ENCODE assay signal across 21 cellular contexts in the genomic region with DNA sequence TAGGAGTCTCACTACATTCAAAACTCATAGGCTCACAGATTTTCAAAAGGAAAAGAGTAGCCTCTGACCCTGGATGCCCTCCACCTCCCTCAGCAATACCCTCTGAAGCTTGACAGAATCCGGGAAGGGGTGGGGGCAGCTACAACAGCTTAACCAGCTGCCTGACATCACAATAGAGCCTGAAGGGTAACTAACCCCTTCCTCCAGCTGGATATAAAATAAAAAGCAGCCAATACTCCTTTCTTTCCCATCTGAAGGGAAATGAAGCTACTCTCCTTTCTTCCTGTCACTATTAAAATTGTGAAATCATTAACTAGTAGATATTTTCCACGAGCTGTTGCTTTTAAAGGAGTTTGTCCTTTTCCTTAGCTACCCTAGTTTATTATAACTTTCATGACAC. TPM values are rescaled to one million over a fixed set of nuclear protein-coding genes. Genes with fewer than 3 reads are reported as not detected.
A peak's percentile ranks its signal among the peaks of the same experiment; 100 is the strongest.
DNase-seq lines count a peak whose midpoint lies in the region; ATAC-seq, FAIRE-seq and TF ChIP-seq lines count a peak whose summit lies in the region.
"Had no signal": no experiment of that assay in that cellular context is flagged by ENCODE, and none has a peak within 500 bp of the region (broad histone marks: within the 10 kb centered on the region; RNA-seq: fewer than 3 reads in every experiment).

No MANE protein-coding gene starts in this region.

- TF ChIP-seq POLR2A in HepG2 (IDR thresholded peaks at IDR 0.05; ENCODE audit: insufficient read depth in 1 of 2, low read depth in 2 of 2, low read length in 2 of 2), result no peak

- POLR2A ChIA-PET in MCF 10A (lab: Yijun Ruan, JAX), result interaction anchor here (2.1 to 2.9 kb wide), 3 partner anchors 17 to 24 kb away, joined by 9 to 17 read pairs (median 12); a partner anchor contains a TSS
- POLR2A ChIA-PET in HepG2 (lab: Yijun Ruan, JAX), result interaction anchor here (1.4 kb wide), 2 partner anchors 16 to 24 kb away, joined by 3 read pairs; a partner anchor contains a TSS

- TF ChIP-seq EP300 in HepG2 (IDR thresholded peaks at IDR 0.05; ENCODE audit: low read depth in 2 of 2, low read length in 2 of 2) (no peak), HepG2 (CRISPR knock-in tag; IDR thresholded peaks at IDR 0.05; ENCODE audit: borderline replicate concordance) (no peak)

- CTCF ChIA-PET in MCF 10A (lab: Yijun Ruan, JAX), result interaction anchor here (0.6 to 1.9 kb wide), 7 partner anchors 17 to 1500 kb away, joined by 3 to 15 read pairs (median 3); no protein-coding TSS in a partner anchor
- CTCF ChIA-PET in mammary epithelial cell (lab: Charles Lee; ENCODE audit: low non-redundant PET), result no interaction called here
- CTCF ChIA-PET in HepG2 (lab: Yijun Ruan, JAX; ENCODE audit: low intra/inter-chr PET ratio, low total read pairs), result no interaction called here

- H3K27ac ChIP-seq in mammary epithelial cell (ENCODE audit: insufficient read depth, low read depth, low read length) (no peak overlapping the region), epithelial cell of prostate (peak overlapping the region; percentile 34), HepG2 (ENCODE audit: extremely low read length, insufficient read depth, low read length) (no peak overlapping the region)
- H3K27ac ChIP-seq: parathyroid adenoma, suprapubic skin had no signal

- intact Hi-C loops in MCF 10A (cut with micrococcal nuclease), result no loop called here
- intact Hi-C loops in mammary epithelial cell (cut with micrococcal nuclease), result no loop called here
- intact Hi-C loops in HepG2 (cut with micrococcal nuclease; ENCODE audit: unreplicated experiment), result no loop called here
- intact Hi-C loops in posterior cingulate gyrus (cut with DNase I), result no loop called here

- H4K20me1 ChIP-seq in mammary epithelial cell (ENCODE audit: insufficient read depth, low read length) (peaks cover 5% of the 10 kb centered on the region), HepG2 (ENCODE audit: insufficient read depth, low read length) (peaks cover 11% of the 10 kb centered on the region)

- dilution Hi-C loops in mammary epithelial cell (cut with HindIII; ENCODE audit: low sequenced_read_pairs), result no loop called here

- H3K4me3 Mint-ChIP-seq in MCF 10A (ENCODE audit: unreplicated experiment) (no peak overlapping the region), type B pancreatic cell (peak overlapping the region; percentile 7)
- H3K4me3 Mint-ChIP-seq: CD14-positive monocyte; effector memory CD8-positive, alpha-beta T cell had no signal

- H2AFZ ChIP-seq in mammary epithelial cell (ENCODE audit: low read depth, low read length) (no peak overlapping the region), HepG2 (ENCODE audit: low read length) (no peak overlapping the region)
- H2AFZ ChIP-seq: parathyroid adenoma had no signal

- no peak for TF ChIP-seq RAD21 in HepG2 (CRISPR knock-in tag; IDR thresholded peaks at IDR 0.05)

- H3K9ac ChIP-seq in mammary epithelial cell (ENCODE audit: insufficient read depth, low read length), result no peak overlapping the region
- H3K9ac ChIP-seq in HepG2 (ENCODE audit: insufficient read depth, low read depth, low read length), result no peak overlapping the region
- H3K9ac ChIP-seq: parathyroid adenoma had no signal

- H3K9me3 Mint-ChIP-seq in MCF 10A (ENCODE audit: unreplicated experiment) (no peaks in the 10 kb centered on the region), type B pancreatic cell (no peaks in the 10 kb centered on the region)
- H3K9me3 Mint-ChIP-seq: effector memory CD8-positive, alpha-beta T cell had no signal

- peaks cover 39% of the 10 kb centered on the region for H3K4me1 Mint-ChIP-seq in MCF 10A (ENCODE audit: insufficient read depth, unreplicated experiment)
- peaks cover 23% of the 10 kb centered on the region for H3K4me1 Mint-ChIP-seq in type B pancreatic cell (ENCODE audit: unreplicated experiment)

- H3K4me2 ChIP-seq in mammary epithelial cell (ENCODE audit: insufficient read depth, low read depth, low read length) (no peak overlapping the region), HepG2 (ENCODE audit: low read depth, low read length) (no peak overlapping the region)

- H3K9me3 ChIP-seq in mammary epithelial cell (replicated peaks; ENCODE audit: insufficient read depth, low read length) (no peaks in the 10 kb centered on the region), HepG2 (ENCODE audit: low read length) (no peaks in the 10 kb centered on the region)
- H3K9me3 ChIP-seq: left lung, MG63, suprapubic skin had no signal

- no peaks in the 10 kb centered on the region for H3K36me3 ChIP-seq in mammary epithelial cell (ENCODE audit: insufficient read depth, low read length)
- H3K36me3 ChIP-seq in HepG2 (replicated peaks in 1 of 2; ENCODE audit: control insufficient read depth in 1 of 2, insufficient read depth in 2 of 2, low read length in 2 of 2), result no peaks in the 10 kb centered on the region
- H3K36me3 ChIP-seq: left lung, MG63, suprapubic skin had no signal

- no peaks in the 10 kb centered on the region for H3K27me3 ChIP-seq in mammary epithelial cell (ENCODE audit: insufficient read depth, low read length)
- no peaks in the 10 kb centered on the region for H3K27me3 ChIP-seq in HepG2 (ENCODE audit: control insufficient read depth in 1 of 2, insufficient read depth in 2 of 2, low read length in 2 of 2)
- H3K27me3 ChIP-seq: left lung, MG63, suprapubic skin had no signal

- H3K27ac Mint-ChIP-seq in MCF 10A (ENCODE audit: low read depth, unreplicated experiment) (peak overlapping the region; percentile 27), type B pancreatic cell (peak overlapping the region; percentile 64)
- H3K27ac Mint-ChIP-seq: effector memory CD8-positive, alpha-beta T cell had no signal

- H3K36me3 Mint-ChIP-seq in MCF 10A (ENCODE audit: insufficient read depth, unreplicated experiment), result no peaks in the 10 kb centered on the region
- peaks cover 4% of the 10 kb centered on the region for H3K36me3 Mint-ChIP-seq in type B pancreatic cell
- H3K36me3 Mint-ChIP-seq: CD14-positive monocyte had no signal

- TF ChIP-seq CTCF in MCF 10A (IDR thresholded peaks at IDR 0.05; ENCODE audit: unreplicated experiment) (no peak), mammary epithelial cell (conservative IDR thresholded peaks at IDR 0.05 in 1 of 2, IDR thresholded peaks at IDR 0.05 in 1 of 2; ENCODE audit: extremely low read depth in 1 of 2, insufficient read depth in 1 of 2, low read depth in 1 of 2, low read length in 2 of 2) (no peak), HepG2 (CRISPR knock-in tag; IDR thresholded peaks at IDR 0.05) (no peak), type B pancreatic cell (conservative IDR thresholded peaks at IDR 0.05) (no peak)

- H3K4me3 ChIP-seq in mammary epithelial cell (replicated peaks in 1 of 3; ENCODE audit: insufficient read depth in 1 of 3, low read depth in 2 of 3, low read length in 3 of 3), result no peak overlapping the region
- H3K4me3 ChIP-seq in HepG2 (replicated peaks in 1 of 3; ENCODE audit: insufficient read depth in 1 of 3, low read depth in 2 of 3, low read length in 3 of 3), result no peak overlapping the region
- H3K4me3 ChIP-seq: left lung, MG63, suprapubic skin had no signal

- DNase-seq in MCF 10A (ENCODE audit: unreplicated experiment) (no peak), mammary epithelial cell (no peak), epithelial cell of prostate (ENCODE audit: low read depth, low spot score) (no peak), HepG2 (ENCODE audit: low spot score) (no peak), type B pancreatic cell (ENCODE audit: extremely low spot score, unreplicated experiment) (no peak), GM19238 (ENCODE audit: insufficient read length, low spot score) (no peak), iPS-NIHi11 (ENCODE audit: low spot score) (no peak), posterior cingulate gyrus (no peak)
- DNase-seq: 8988T; activated CD4-positive, alpha-beta T cell treated with anti-CD3 and anti-CD28 coated beads, Interleukin-2, amount 50 U/mL, for 1 hour; amniotic stem cell; effector memory CD8-positive, alpha-beta T cell; GOT3; left lung; MG63; NCI-H1436 treated with DMSO at 0.1 percent for 48 hours; NCI-H774; stimulated activated CD8-positive, alpha-beta memory T cell treated with anti-CD3 and anti-CD28 coated beads, Interleukin-4, amount 100 ng/mL, for 48 hours had no signal

- peaks cover 39% of the 10 kb centered on the region for H3K4me1 ChIP-seq in mammary epithelial cell (ENCODE audit: insufficient read depth, low read length)
- H3K4me1 ChIP-seq in HepG2 (ENCODE audit: insufficient read depth, low read length), result peaks cover 40% of the 10 kb centered on the region
- H3K4me1 ChIP-seq: parathyroid adenoma had no signal

- FAIRE-seq in HepG2 (lab: Jason Lieb, UNC), result no peak

- no peaks in the 10 kb centered on the region for H3K27me3 Mint-ChIP-seq in MCF 10A (ENCODE audit: insufficient read depth, unreplicated experiment)
- H3K27me3 Mint-ChIP-seq in type B pancreatic cell, result no peaks in the 10 kb centered on the region
- H3K27me3 Mint-ChIP-seq: effector memory CD8-positive, alpha-beta T cell had no signal

- in situ Hi-C loops in mammary epithelial cell (cut with MboI; ENCODE audit: low sequenced_read_pairs in 2 of 2) (no loop called here), HepG2 (cut with HindIII; ENCODE audit: extremely low pct_ligation_motif_present, low pct_unique_long_range_greater_than_20kb) (no loop called here)

- ATAC-seq in HepG2, result no peak
- ATAC-seq: effector memory CD8-positive, alpha-beta T cell; left lung had no signal

- 53% methylated on average over 2 of the region's 2 CpGs for WGBS in mammary epithelial cell (ENCODE audit: low coverage, missing lambda C conversion rate)
- WGBS in HepG2 (ENCODE audit: low lambda C conversion rate), result 76% methylated on average over 2 of the region's 2 CpGs

- BruUV-seq in MCF 10A (replicated peaks; lab: Mats Ljungman, UMichigan) (no TSS peak), mammary epithelial cell (replicated peaks; lab: Mats Ljungman, UMichigan) (no TSS peak), HepG2 (replicated peaks; lab: Mats Ljungman, UMichigan) (no TSS peak)

- H3K79me2 ChIP-seq in mammary epithelial cell (ENCODE audit: insufficient read depth, low read length) (peaks cover 97% of the 10 kb centered on the region), HepG2 (ENCODE audit: insufficient read depth, low read length) (peaks cover 95% of the 10 kb centered on the region)

RNA-seq across cellular contexts. Expression of a gene that starts 24.0 kb away (rescaled TPM):
- total RNA-seq in MCF 10A (2022), result 23.0 and 26.9 TPM in 2 replicates
- 10 to 100 TPM; 30.5 to 36.2 TPM for total RNA-seq in mammary epithelial cell
- polyA plus RNA-seq in mammary epithelial cell, result 16.5 TPM
- 27.6 TPM for polyA minus RNA-seq in mammary epithelial cell
- total RNA-seq in HepG2 (2016; rRNA removed; fragmentation: Illumina TruSeq; extraction: Trizol), result 22.5 and 29.1 TPM in 2 replicates
- 16.8 and 17.4 TPM in 2 replicates for total RNA-seq in HepG2 (2016; cell fraction: cytosol; rRNA removed; fragmentation: Illumina TruSeq; extraction: Trizol; ENCODE audit: low read depth)
- 22.8 and 25.6 TPM in 2 replicates for total RNA-seq in HepG2 (2016; cell fraction: insoluble cytoplasmic fraction; rRNA removed; fragmentation: Illumina TruSeq; extraction: Trizol)
- 29.3 and 32.3 TPM in 2 replicates for total RNA-seq in HepG2 (2016; cell fraction: membrane; rRNA removed; fragmentation: Illumina TruSeq; extraction: Trizol)
- total RNA-seq in HepG2 (2016; cell fraction: nucleus; rRNA removed; fragmentation: Illumina TruSeq; extraction: Trizol), result 37.5 and 40.8 TPM in 2 replicates
- 22.7 and 23.3 TPM in 2 replicates for polyA plus RNA-seq in HepG2 (2011; rRNA removed)
- polyA plus RNA-seq in HepG2 (2011; cell fraction: cytosol; rRNA removed), result 14.9 and 16.7 TPM in 2 replicates
- polyA plus RNA-seq in HepG2 (2011; cell fraction: nucleus; rRNA removed), result 36.6 and 36.8 TPM in 2 replicates
- polyA plus RNA-seq in HepG2 (2012), result 9.0 and 10.0 TPM in 2 replicates
- 12.2 and 13.0 TPM in 2 replicates for polyA plus RNA-seq in HepG2 (2016; cell fraction: cytosol; fragmentation: Illumina TruSeq; extraction: Trizol; ENCODE audit: low read depth)
- polyA plus RNA-seq in HepG2 (2016; cell fraction: insoluble cytoplasmic fraction; fragmentation: Illumina TruSeq; extraction: Trizol; ENCODE audit: low read depth), result 13.8 and 15.9 TPM in 2 replicates
- 19.9 and 22.8 TPM in 2 replicates for polyA plus RNA-seq in HepG2 (2016; cell fraction: membrane; fragmentation: Illumina TruSeq; extraction: Trizol; ENCODE audit: low read depth)
- polyA plus RNA-seq in HepG2 (2016; cell fraction: nucleus; fragmentation: Illumina TruSeq; extraction: Trizol; ENCODE audit: insufficient read depth, low read depth), result 23.2 and 27.3 TPM in 2 replicates
- polyA minus RNA-seq in HepG2 (2011; rRNA and poly(A)+ RNA removed; ENCODE audit: low replicate concordance), result 30.7 and 80.3 TPM in 2 replicates
- polyA minus RNA-seq in HepG2 (2011; cell fraction: cytosol; rRNA and poly(A)+ RNA removed), result 30.8 and 35.6 TPM in 2 replicates
- 109 and 122 TPM in 2 replicates for polyA minus RNA-seq in HepG2 (2011; cell fraction: nucleus; rRNA and poly(A)+ RNA removed)
- 9.1 and 12.3 TPM in 2 replicates for total RNA-seq in type B pancreatic cell (ENCODE audit: low replicate concordance)

RNA-seq across cellular contexts. Expression of a gene that starts 57.3 kb away (rescaled TPM):
- total RNA-seq in MCF 10A (2022), result 7.9 and 11.9 TPM in 2 replicates
- 1 to 10 TPM; 1.2 to 4.7 TPM for total RNA-seq in mammary epithelial cell
- polyA plus RNA-seq in mammary epithelial cell, result 0.96 TPM
- 1.5 TPM for polyA minus RNA-seq in mammary epithelial cell
- not detected in 2 replicates for total RNA-seq in HepG2 (2016; rRNA removed; fragmentation: Illumina TruSeq; extraction: Trizol)
- not detected in 2 replicates for total RNA-seq in HepG2 (2016; cell fraction: cytosol; rRNA removed; fragmentation: Illumina TruSeq; extraction: Trizol; ENCODE audit: low read depth)
- total RNA-seq in HepG2 (2016; cell fraction: insoluble cytoplasmic fraction; rRNA removed; fragmentation: Illumina TruSeq; extraction: Trizol), result not detected in 2 replicates
- not detected in 2 replicates for total RNA-seq in HepG2 (2016; cell fraction: membrane; rRNA removed; fragmentation: Illumina TruSeq; extraction: Trizol)
- total RNA-seq in HepG2 (2016; cell fraction: nucleus; rRNA removed; fragmentation: Illumina TruSeq; extraction: Trizol), result not detected in 2 replicates
- polyA plus RNA-seq in HepG2 (2011; rRNA removed), result not detected in 2 replicates
- polyA plus RNA-seq in HepG2 (2011; cell fraction: cytosol; rRNA removed), result not detected in 2 replicates
- not detected in 2 replicates for polyA plus RNA-seq in HepG2 (2011; cell fraction: nucleus; rRNA removed)
- not detected in 2 replicates for polyA plus RNA-seq in HepG2 (2012)
- not detected in 2 replicates for polyA plus RNA-seq in HepG2 (2016; cell fraction: cytosol; fragmentation: Illumina TruSeq; extraction: Trizol; ENCODE audit: low read depth)
- polyA plus RNA-seq in HepG2 (2016; cell fraction: insoluble cytoplasmic fraction; fragmentation: Illumina TruSeq; extraction: Trizol; ENCODE audit: low read depth), result not detected in 2 replicates
- polyA plus RNA-seq in HepG2 (2016; cell fraction: membrane; fragmentation: Illumina TruSeq; extraction: Trizol; ENCODE audit: low read depth), result not detected in 2 replicates
- polyA plus RNA-seq in HepG2 (2016; cell fraction: nucleus; fragmentation: Illumina TruSeq; extraction: Trizol; ENCODE audit: insufficient read depth, low read depth), result not detected in 2 replicates
- polyA minus RNA-seq in HepG2 (2011; rRNA and poly(A)+ RNA removed; ENCODE audit: low replicate concordance), result not detected in 2 replicates
- polyA minus RNA-seq in HepG2 (2011; cell fraction: cytosol; rRNA and poly(A)+ RNA removed), result not detected in 2 replicates
- not detected in 2 replicates for polyA minus RNA-seq in HepG2 (2011; cell fraction: nucleus; rRNA and poly(A)+ RNA removed)
- total RNA-seq in type B pancreatic cell (ENCODE audit: low replicate concordance), result 1.3 and 1.4 TPM in 2 replicates
- polyA plus RNA-seq: CD14-positive monocyte had no signal
